In genomic region chr1:78743626-78744025, GRCh38 we compare ENCODE assay signal across 19 cellular contexts.
DNase-seq lines count a peak whose midpoint lies in the region; TF ChIP-seq lines count a peak whose summit lies in the region.
"Had no signal": no experiment of that assay in that cellular context is flagged by ENCODE, and none has a peak within 500 bp of the region (broad histone marks: within the 10 kb centered on the region; RNA-seq: fewer than 3 reads in every experiment).

No MANE protein-coding gene starts in this region.

- peaks cover 2% of the 10 kb centered on the region for H3K27me3 Mint-ChIP-seq in activated CD4-positive, alpha-beta memory T cell treated with anti-CD3 and anti-CD28 coated beads, Interleukin-2, amount 10 ng/mL, durations not matched to agents 7 days and 5 days
- H3K27me3 Mint-ChIP-seq: brain had no signal

- CTCF ChIA-PET in mammary epithelial cell (lab: Charles Lee; ENCODE audit: low non-redundant PET), result interaction anchor here (0.8 kb wide), 1 partner anchor 21 kb away, joined by 6 read pairs; no protein-coding TSS in a partner anchor
- CTCF ChIA-PET in activated CD4-positive, alpha-beta memory T cell treated with anti-CD3 and anti-CD28 coated beads, Interleukin-2, amount 10 ng/mL, durations not matched to agents 7 days and 5 days (lab: Charles Lee), result no interaction called here

- no peaks in the 10 kb centered on the region for H3K79me2 ChIP-seq in mammary epithelial cell (ENCODE audit: insufficient read depth, low read length)

- no peaks in the 10 kb centered on the region for H3K36me3 Mint-ChIP-seq in activated CD4-positive, alpha-beta memory T cell treated with anti-CD3 and anti-CD28 coated beads, Interleukin-2, amount 10 ng/mL, durations not matched to agents 7 days and 5 days (ENCODE audit: low read depth)
- H3K36me3 Mint-ChIP-seq: brain had no signal

- intact Hi-C loops in mammary epithelial cell (cut with micrococcal nuclease), result no loop called here

- no peak overlapping the region for H3K9ac ChIP-seq in mammary epithelial cell (ENCODE audit: insufficient read depth, low read length)

- no peaks in the 10 kb centered on the region for H3K4me1 Mint-ChIP-seq in activated CD4-positive, alpha-beta memory T cell treated with anti-CD3 and anti-CD28 coated beads, Interleukin-2, amount 10 ng/mL, durations not matched to agents 7 days and 5 days
- H3K4me1 Mint-ChIP-seq: brain, GM23338, neural crest cell had no signal

- DNase-seq in AG08396 (ENCODE audit: low spot score) (peak; percentile 9), M059J (ENCODE audit: low read depth) (peak; percentile 51), mammary epithelial cell (peak; percentile 6), iris pigment epithelial cell (ENCODE audit: low read depth) (peak; percentile 48), NCI-H1930 (lab: John Stamatoyannopoulos, UW) (no peak), NOMO-1 treated with DMSO at 0.1 percent for 48 hours (lab: John Stamatoyannopoulos, UW; ENCODE audit: unreplicated experiment) (no peak), HPDE6-E6E7 (ENCODE audit: extremely low spot score) (no peak)
- no peak for DNase-seq in activated CD4-positive, alpha-beta memory T cell treated with anti-CD3 and anti-CD28 coated beads, Interleukin-2, amount 10 ng/mL, durations not matched to agents 7 days and 5 days
- DNase-seq: activated CD4-positive, alpha-beta T cell treated with anti-CD3 and anti-CD28 coated beads, Interleukin-2, amount 50 U/mL, for 48 hours; DMS53; Kasumi-1; NCI-H1436 treated with DMSO at 0.1 percent for 48 hours; NCI-H446; right cardiac atrium had no signal

- H3K9me3 ChIP-seq in mammary epithelial cell (replicated peaks; ENCODE audit: insufficient read depth, low read length), result no peaks in the 10 kb centered on the region

- no peaks in the 10 kb centered on the region for H3K27me3 ChIP-seq in mammary epithelial cell (ENCODE audit: insufficient read depth, low read length)

- no TSS peak for BruUV-seq in mammary epithelial cell (replicated peaks; lab: Mats Ljungman, UMichigan)

- WGBS in mammary epithelial cell (ENCODE audit: low coverage, missing lambda C conversion rate), result 100% methylated on average over 1 of the region's 1 CpG

- no peaks in the 10 kb centered on the region for H3K4me1 ChIP-seq in mammary epithelial cell (ENCODE audit: insufficient read depth, low read length)

- H3K4me3 ChIP-seq in mammary epithelial cell (replicated peaks in 1 of 3; ENCODE audit: insufficient read depth in 1 of 3, low read depth in 2 of 3, low read length in 3 of 3), result no peak overlapping the region
- H3K4me3 ChIP-seq: GM23338, SK-N-MC had no signal

- H3K9me3 Mint-ChIP-seq in activated CD4-positive, alpha-beta memory T cell treated with anti-CD3 and anti-CD28 coated beads, Interleukin-2, amount 10 ng/mL, durations not matched to agents 7 days and 5 days, result no peaks in the 10 kb centered on the region

- H3K27ac Mint-ChIP-seq in activated CD4-positive, alpha-beta memory T cell treated with anti-CD3 and anti-CD28 coated beads, Interleukin-2, amount 10 ng/mL, durations not matched to agents 7 days and 5 days, result no peak overlapping the region
- H3K27ac Mint-ChIP-seq: brain, GM23338 had no signal

- dilution Hi-C loops in mammary epithelial cell (cut with HindIII; ENCODE audit: low sequenced_read_pairs), result no loop called here

- TF ChIP-seq CTCF in mammary epithelial cell (conservative IDR thresholded peaks at IDR 0.05 in 1 of 2, IDR thresholded peaks at IDR 0.05 in 1 of 2; ENCODE audit: extremely low read depth in 1 of 2, insufficient read depth in 1 of 2, low read depth in 1 of 2, low read length in 2 of 2), result peak; percentile 7 to 13

- H3K36me3 ChIP-seq in mammary epithelial cell (ENCODE audit: insufficient read depth, low read length), result no peaks in the 10 kb centered on the region

- POLR2A ChIA-PET in activated CD4-positive, alpha-beta memory T cell treated with anti-CD3 and anti-CD28 coated beads, Interleukin-2, amount 10 ng/mL, durations not matched to agents 7 days and 5 days (lab: Charles Lee), result no interaction called here

- H3K27ac ChIP-seq in mammary epithelial cell (ENCODE audit: insufficient read depth, low read depth, low read length), result no peak overlapping the region
- H3K27ac ChIP-seq: C4-2B, SK-N-MC had no signal

- no peaks in the 10 kb centered on the region for H4K20me1 ChIP-seq in mammary epithelial cell (ENCODE audit: insufficient read depth, low read length)

- H3K4me3 Mint-ChIP-seq in activated CD4-positive, alpha-beta memory T cell treated with anti-CD3 and anti-CD28 coated beads, Interleukin-2, amount 10 ng/mL, durations not matched to agents 7 days and 5 days, result no peak overlapping the region
- H3K4me3 Mint-ChIP-seq: brain, GM23338, neural crest cell had no signal

- H3K4me2 ChIP-seq in mammary epithelial cell (ENCODE audit: insufficient read depth, low read depth, low read length), result no peak overlapping the region
- H3K4me2 ChIP-seq: GM23338 had no signal

- in situ Hi-C loops in mammary epithelial cell (cut with MboI; ENCODE audit: low sequenced_read_pairs in 2 of 2), result no loop called here

- no peak overlapping the region for H2AFZ ChIP-seq in mammary epithelial cell (ENCODE audit: low read depth, low read length)
- H2AFZ ChIP-seq: GM23338 had no signal

Comparison
In these comparisons a context has a peak if more than half of its experiments do, and no peak if none do; other contexts are left out.
1. DNase-seq: peak in AG08396 (single experiment), M059J (single experiment), mammary epithelial cell (single experiment) and iris pigment epithelial cell (single experiment); none in NCI-H1930 (0 of 2), activated CD4-positive, alpha-beta memory T cell treated with anti-CD3 and anti-CD28 coated beads, Interleukin-2, amount 10 ng/mL, durations not matched to agents 7 days and 5 days (single experiment), NOMO-1 treated with DMSO at 0.1 percent for 48 hours (single experiment) and HPDE6-E6E7 (single experiment).